Comparison of ENCODE assay signal across 10 cellular contexts in genomic region chr18:63159590-63159989, GRCh38.
DNase-seq lines count a peak whose midpoint lies in the region; ATAC-seq and TF ChIP-seq lines count a peak whose summit lies in the region.
"Had no signal": no experiment of that assay in that cellular context is flagged by ENCODE, and none has a peak within 500 bp of the region (broad histone marks: within the 10 kb centered on the region; RNA-seq: fewer than 3 reads in every experiment).

No MANE protein-coding gene starts in this region.

- no peaks in the 10 kb centered on the region for H3K9me3 Mint-ChIP-seq in T-helper 2 cell treated with Interferon-gamma antibody and Interleukin-4, amounts not matched to agents 5 μg/mL and 100 μg/mL, for 36 hours
- H3K9me3 Mint-ChIP-seq in effector memory CD8-positive, alpha-beta T cell: peaks cover 2 to 7% of the 10 kb centered on the region in 2 donors
- H3K9me3 Mint-ChIP-seq in type B pancreatic cell: peaks cover 5% of the 10 kb centered on the region

- H3K36me3 Mint-ChIP-seq in T-helper 2 cell treated with Interferon-gamma antibody and Interleukin-4, amounts not matched to agents 5 μg/mL and 100 μg/mL, for 36 hours (ENCODE audit: low read depth): peaks cover 23% of the 10 kb centered on the region
- H3K36me3 Mint-ChIP-seq in effector memory CD8-positive, alpha-beta T cell (ENCODE audit: insufficient read depth): peaks cover 36% of the 10 kb centered on the region
- peaks cover 19% of the 10 kb centered on the region for H3K36me3 Mint-ChIP-seq in type B pancreatic cell

- peak overlapping the region; percentile 73 for H3K4me3 Mint-ChIP-seq in T-helper 2 cell treated with Interferon-gamma antibody and Interleukin-4, amounts not matched to agents 5 μg/mL and 100 μg/mL, for 36 hours
- H3K4me3 Mint-ChIP-seq in effector memory CD8-positive, alpha-beta T cell: peak overlapping the region; percentile 75 to 79
- H3K4me3 Mint-ChIP-seq in type B pancreatic cell: no peak overlapping the region

- TF ChIP-seq CTCF in type B pancreatic cell (conservative IDR thresholded peaks at IDR 0.05): no peak

- H3K27me3 Mint-ChIP-seq in T-helper 2 cell treated with Interferon-gamma antibody and Interleukin-4, amounts not matched to agents 5 μg/mL and 100 μg/mL, for 36 hours (ENCODE audit: low read depth): no peaks in the 10 kb centered on the region
- no peaks in the 10 kb centered on the region for H3K27me3 Mint-ChIP-seq in effector memory CD8-positive, alpha-beta T cell
- H3K27me3 Mint-ChIP-seq in type B pancreatic cell: no peaks in the 10 kb centered on the region

- H3K27ac Mint-ChIP-seq in T-helper 2 cell treated with Interferon-gamma antibody and Interleukin-4, amounts not matched to agents 5 μg/mL and 100 μg/mL, for 36 hours: peak overlapping the region; percentile 95
- H3K27ac Mint-ChIP-seq in effector memory CD8-positive, alpha-beta T cell: peak overlapping the region; percentile 97 to 99
- H3K27ac Mint-ChIP-seq in type B pancreatic cell: peak overlapping the region; percentile 18

- peaks cover 95% of the 10 kb centered on the region for H3K4me1 Mint-ChIP-seq in T-helper 2 cell treated with Interferon-gamma antibody and Interleukin-4, amounts not matched to agents 5 μg/mL and 100 μg/mL, for 36 hours (ENCODE audit: low read depth)
- peaks cover 84 to 96% of the 10 kb centered on the region in 2 donors for H3K4me1 Mint-ChIP-seq in effector memory CD8-positive, alpha-beta T cell (ENCODE audit: low read depth in 2 of 2)
- peaks cover 37% of the 10 kb centered on the region for H3K4me1 Mint-ChIP-seq in type B pancreatic cell (ENCODE audit: unreplicated experiment)

- DNase-seq in stimulated activated CD4-positive, alpha-beta T cell treated with anti-CD3 and anti-CD28 coated beads, Interleukin-1b, Interleukin-23, amount 100 ng/mL, for 48 hours: peak; percentile 54
- no peak for DNase-seq in stimulated activated CD4-positive, alpha-beta T cell treated with anti-CD3 and anti-CD28 coated beads, Interleukin-2, amount 100 ng/mL, for 48 hours
- DNase-seq in T-helper 2 cell treated with Interferon-gamma antibody and Interleukin-4, amounts not matched to agents 5 μg/mL and 100 μg/mL, for 36 hours (ENCODE audit: low spot score): peak; percentile 75
- DNase-seq in effector memory CD8-positive, alpha-beta T cell: no peak
- DNase-seq in type B pancreatic cell (ENCODE audit: extremely low spot score, unreplicated experiment) (no peak), NCI-H524 treated with DMSO at 0.1 percent for 48 hours (lab: John Stamatoyannopoulos, UW) (no peak), SW 1271 (lab: John Stamatoyannopoulos, UW) (no peak)
- DNase-seq: NCI-H1930 had no signal

- no peak for ATAC-seq in effector memory CD8-positive, alpha-beta T cell (replicated peaks)
- ATAC-seq in GM21825 (IDR thresholded peaks at IDR 0.05; ENCODE audit: unreplicated experiment): no peak
- ATAC-seq: sciatic nerve had no signal

Comparison
In these comparisons a context has a peak if more than half of its experiments do, and no peak if none do; other contexts are left out.
1. DNase-seq: peak in stimulated activated CD4-positive, alpha-beta T cell treated with anti-CD3 and anti-CD28 coated beads, Interleukin-1b, Interleukin-23, amount 100 ng/mL, for 48 hours (single experiment) and T-helper 2 cell treated with Interferon-gamma antibody and Interleukin-4, amounts not matched to agents 5 μg/mL and 100 μg/mL, for 36 hours (single experiment); none in stimulated activated CD4-positive, alpha-beta T cell treated with anti-CD3 and anti-CD28 coated beads, Interleukin-2, amount 100 ng/mL, for 48 hours (0 of 2), effector memory CD8-positive, alpha-beta T cell (0 of 3), type B pancreatic cell (single experiment), NCI-H524 treated with DMSO at 0.1 percent for 48 hours (single experiment) and SW 1271 (0 of 2).
2. H3K27ac Mint-ChIP-seq: peak in every context shown above with its lines; median percentile 98 in effector memory CD8-positive, alpha-beta T cell; 95 in T-helper 2 cell treated with Interferon-gamma antibody and Interleukin-4, amounts not matched to agents 5 μg/mL and 100 μg/mL, for 36 hours; 18 in type B pancreatic cell.